Comparison of ENCODE assay signal across 24 cellular contexts in genomic region chr20:41183831-41184230, GRCh38.
"Had no signal": no experiment of that assay in that cellular context is flagged by ENCODE, and none has a peak within 500 bp of the region (broad histone marks: within the 10 kb centered on the region; RNA-seq: fewer than 3 reads in every experiment).

No MANE protein-coding gene starts in this region.

- DNase-seq: activated CD4-positive, alpha-beta T cell treated with anti-CD3 and anti-CD28 coated beads, Interleukin-2, amount 50 U/mL, for 1 hour; activated effector memory CD4-positive, alpha-beta T cell treated with Interleukin-2 at 50 U/mL for 16 hours; activated naive CD4-positive, alpha-beta T cell treated with anti-CD3 and anti-CD28 coated beads for 36 hours; activated T-cell treated with anti-CD3 and anti-CD28 coated beads, Interleukin-2, amount 50 U/mL, for 72 hours; anterior cingulate cortex; body of pancreas; dermis blood vessel endothelial cell; effector memory CD4-positive, alpha-beta T cell; foreskin melanocyte; hippocampal formation; left cardiac atrium; midbrain; nucleus accumbens; stimulated activated CD4-positive, alpha-beta T cell treated with anti-CD3 and anti-CD28 coated beads, Interleukin-2, amount 100 ng/mL, for 48 hours; stimulated activated CD8-positive, alpha-beta memory T cell treated with anti-CD3 and anti-CD28 coated beads, Interleukin-4, amount 100 ng/mL, for 48 hours; stimulated activated naive CD4-positive, alpha-beta T cell; SW 1271; thyroid gland had no signal

- H3K4me3 ChIP-seq: body of pancreas, cardiac muscle cell, smooth muscle cell, thyroid gland had no signal

- H3K27me3 ChIP-seq: body of pancreas, cardiac muscle cell, thyroid gland had no signal

- H3K79me2 ChIP-seq: parathyroid adenoma had no signal

- H3K9me3 ChIP-seq: body of pancreas, thyroid gland had no signal

- H3K4me1 ChIP-seq: body of pancreas, parathyroid adenoma had no signal

- H3K27ac Mint-ChIP-seq: activated naive CD4-positive, alpha-beta T cell treated with anti-CD3 and anti-CD28 coated beads for 36 hours; activated T-cell treated with anti-CD3 and anti-CD28 coated beads, Interleukin-2, amount 50 U/mL, for 72 hours had no signal

- H2AFZ ChIP-seq: parathyroid adenoma had no signal

- H3K4me3 Mint-ChIP-seq: activated naive CD4-positive, alpha-beta T cell treated with anti-CD3 and anti-CD28 coated beads for 36 hours; activated T-cell treated with anti-CD3 and anti-CD28 coated beads, Interleukin-2, amount 50 U/mL, for 72 hours had no signal

- H3K9me3 Mint-ChIP-seq: activated naive CD4-positive, alpha-beta T cell treated with anti-CD3 and anti-CD28 coated beads for 36 hours; activated T-cell treated with anti-CD3 and anti-CD28 coated beads, Interleukin-2, amount 50 U/mL, for 72 hours had no signal

- H3K27ac ChIP-seq: body of pancreas, cardiac muscle cell, parathyroid adenoma, thyroid gland had no signal

- H3K36me3 ChIP-seq: cardiac muscle cell, thyroid gland had no signal

- H3K4me2 ChIP-seq: smooth muscle cell had no signal

- ATAC-seq: activated CD4-positive, CD25-positive, alpha-beta regulatory T cell treated with anti-CD3 and anti-CD28 coated beads, Interleukin-2, amount 50 U/mL, for 24 hours; activated T-cell treated with anti-CD3 and anti-CD28 coated beads, Interleukin-2, amount 50 U/mL, for 72 hours; body of pancreas; esophagus mucosa; left cardiac atrium; sciatic nerve had no signal
